In the genomic region with DNA sequence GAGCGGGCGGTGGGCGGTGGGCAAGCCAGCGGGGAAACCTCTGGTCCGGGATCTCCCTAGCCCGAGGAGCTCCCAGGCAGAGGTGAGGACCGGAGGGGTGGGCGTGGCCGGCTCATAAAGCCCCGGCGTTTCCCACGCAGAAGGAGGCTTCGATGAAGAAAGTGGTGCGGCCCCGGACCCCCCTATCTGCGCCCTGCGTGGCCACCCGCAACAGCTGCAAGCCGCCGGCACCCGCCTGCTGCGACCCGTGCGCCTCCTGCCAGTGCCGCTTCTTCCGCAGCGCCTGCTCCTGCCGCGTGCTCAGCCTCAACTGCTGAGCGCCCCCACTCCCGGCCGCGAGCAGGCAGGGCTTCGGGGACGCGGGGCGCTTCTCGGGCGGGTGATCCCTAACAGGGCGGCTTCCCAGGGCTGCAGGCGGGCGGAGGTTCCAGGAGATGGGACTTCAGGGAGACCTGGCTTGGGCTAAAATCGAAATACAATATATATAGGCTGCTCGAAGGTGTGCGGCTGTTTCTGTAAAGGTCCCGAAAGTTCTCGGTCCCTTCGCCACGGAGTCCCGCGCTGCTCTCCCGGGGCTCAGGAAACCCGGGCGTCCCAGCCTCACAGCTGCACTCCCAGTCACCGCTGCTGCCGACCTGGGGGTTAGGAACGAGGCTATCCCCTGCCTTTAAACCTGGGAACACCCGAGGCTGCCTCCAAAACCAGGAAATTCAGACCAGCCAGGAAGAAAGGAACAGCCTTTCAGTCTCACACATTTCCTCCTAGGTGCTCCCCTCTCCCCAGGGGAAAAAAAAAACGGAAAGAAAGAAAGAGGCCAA, we compare ENCODE assay signal across 10 cellular contexts. TPM values are rescaled to one million over a fixed set of nuclear protein-coding genes. Genes with fewer than 3 reads are reported as not detected.
DNase-seq lines count a peak whose midpoint lies in the region; ATAC-seq lines count a peak whose summit lies in the region.
"Had no signal": no experiment of that assay in that cellular context is flagged by ENCODE, and none has a peak within 500 bp of the region (broad histone marks: within the 10 kb centered on the region; RNA-seq: fewer than 3 reads in every experiment).

No MANE protein-coding gene starts in this region.

- DNase-seq in stimulated activated CD4-positive, alpha-beta T cell treated with anti-CD3 and anti-CD28 coated beads, Interleukin-12 subunit alpha, Interleukin-12 subunit beta, amount 100 ng/mL, for 4 hours: peak; percentile 32
- no peak for DNase-seq in stimulated activated CD4-positive, alpha-beta T cell treated with anti-CD3 and anti-CD28 coated beads, Interleukin-4, amount 100 ng/mL, for 24 hours
- DNase-seq in memory B cell (ENCODE audit: low spot score in 2 of 2): peak; percentile 9 to 25
- DNase-seq in stimulated activated naive CD4-positive, alpha-beta T cell treated with Interleukin-2 at 50 U/mL for 16 hours (lab: John Stamatoyannopoulos, UW): no peak
- no peak for DNase-seq in KG1 (lab: John Stamatoyannopoulos, UW)
- DNase-seq in inferior parietal cortex (ENCODE audit: extremely low spot score): no peak

- H3K27me3 ChIP-seq in duodenal mucosa (ENCODE audit: control insufficient read depth in 1 of 2, insufficient read depth in 2 of 2, low read length in 2 of 2) (no peaks in the 10 kb centered on the region), thymus (ENCODE audit: control insufficient read depth, insufficient read depth) (no peaks in the 10 kb centered on the region)

- no peak overlapping the region for H3K27ac ChIP-seq in duodenal mucosa (ENCODE audit: low read depth, low read length)
- H3K27ac ChIP-seq in thymus (ENCODE audit: low read depth): no peak overlapping the region
- H3K27ac ChIP-seq: A549 had no signal

- H3K4me1 Mint-ChIP-seq in memory B cell: peaks cover 2% of the 10 kb centered on the region

- 14% methylated on average over 59 of the region's 59 CpGs for WGBS in thymus

- peaks cover 0 to 7% of the 10 kb centered on the region in 2 donors for H3K4me1 ChIP-seq in duodenal mucosa (ENCODE audit: control insufficient read depth in 1 of 2, insufficient read depth in 2 of 2, low read length in 2 of 2)
- no peaks in the 10 kb centered on the region for H3K4me1 ChIP-seq in thymus (ENCODE audit: control insufficient read depth, insufficient read depth, low read length)
- H3K4me1 ChIP-seq: A549 had no signal

- H3K4me3 ChIP-seq in duodenal mucosa (ENCODE audit: low read depth in 1 of 2, low read length in 2 of 2): peak overlapping the region; percentile 65 to 71
- peak overlapping the region; percentile 48 for H3K4me3 ChIP-seq in thymus (ENCODE audit: low read length)
- H3K4me3 ChIP-seq: A549 had no signal

- H3K27ac Mint-ChIP-seq in memory B cell: no peak overlapping the region

- peaks cover 5% of the 10 kb centered on the region for H3K27me3 Mint-ChIP-seq in memory B cell

- no peaks in the 10 kb centered on the region for H3K9me3 Mint-ChIP-seq in memory B cell

- H3K9me3 ChIP-seq in duodenal mucosa (ENCODE audit: control insufficient read depth in 1 of 2, low read length in 2 of 2) (no peaks in the 10 kb centered on the region), thymus (ENCODE audit: control insufficient read depth) (no peaks in the 10 kb centered on the region)
- H3K9me3 ChIP-seq: A549 had no signal

- H3K9ac ChIP-seq in duodenal mucosa (ENCODE audit: low read depth in 1 of 2, low read length in 2 of 2): peak overlapping the region; percentile 57 to 59

- H3K4me3 Mint-ChIP-seq in memory B cell: peak overlapping the region; percentile 74

- H3K36me3 Mint-ChIP-seq in memory B cell: peaks cover 4% of the 10 kb centered on the region

- peak; percentile 82 for ATAC-seq in memory B cell (ENCODE audit: low read depth)

- H3K36me3 ChIP-seq in duodenal mucosa (ENCODE audit: control insufficient read depth in 1 of 2, insufficient read depth in 2 of 2, low read length in 2 of 2) (peaks cover 0 to 1% of the 10 kb centered on the region in 2 donors), thymus (ENCODE audit: control insufficient read depth, insufficient read depth) (no peaks in the 10 kb centered on the region)

RNA-seq across cellular contexts. Expression of a gene that starts 27.8 kb away (rescaled TPM):
- polyA plus RNA-seq in thymus: 1.8 TPM
- polyA plus RNA-seq: A549, neural cell had no signal

RNA-seq across cellular contexts. Expression of a gene that starts 34.1 kb away (rescaled TPM):
- 56.0 TPM for polyA plus RNA-seq in thymus

Comparison
In these comparisons a context has a peak if more than half of its experiments do, and no peak if none do; other contexts are left out.
1. DNase-seq: peak in stimulated activated CD4-positive, alpha-beta T cell treated with anti-CD3 and anti-CD28 coated beads, Interleukin-12 subunit alpha, Interleukin-12 subunit beta, amount 100 ng/mL, for 4 hours (single experiment) and memory B cell (2 of 2); none in stimulated activated CD4-positive, alpha-beta T cell treated with anti-CD3 and anti-CD28 coated beads, Interleukin-4, amount 100 ng/mL, for 24 hours (single experiment), stimulated activated naive CD4-positive, alpha-beta T cell treated with Interleukin-2 at 50 U/mL for 16 hours (single experiment), KG1 (single experiment) and inferior parietal cortex (single experiment).